1 cellular context compared by ENCODE assay signal in the genomic region with DNA sequence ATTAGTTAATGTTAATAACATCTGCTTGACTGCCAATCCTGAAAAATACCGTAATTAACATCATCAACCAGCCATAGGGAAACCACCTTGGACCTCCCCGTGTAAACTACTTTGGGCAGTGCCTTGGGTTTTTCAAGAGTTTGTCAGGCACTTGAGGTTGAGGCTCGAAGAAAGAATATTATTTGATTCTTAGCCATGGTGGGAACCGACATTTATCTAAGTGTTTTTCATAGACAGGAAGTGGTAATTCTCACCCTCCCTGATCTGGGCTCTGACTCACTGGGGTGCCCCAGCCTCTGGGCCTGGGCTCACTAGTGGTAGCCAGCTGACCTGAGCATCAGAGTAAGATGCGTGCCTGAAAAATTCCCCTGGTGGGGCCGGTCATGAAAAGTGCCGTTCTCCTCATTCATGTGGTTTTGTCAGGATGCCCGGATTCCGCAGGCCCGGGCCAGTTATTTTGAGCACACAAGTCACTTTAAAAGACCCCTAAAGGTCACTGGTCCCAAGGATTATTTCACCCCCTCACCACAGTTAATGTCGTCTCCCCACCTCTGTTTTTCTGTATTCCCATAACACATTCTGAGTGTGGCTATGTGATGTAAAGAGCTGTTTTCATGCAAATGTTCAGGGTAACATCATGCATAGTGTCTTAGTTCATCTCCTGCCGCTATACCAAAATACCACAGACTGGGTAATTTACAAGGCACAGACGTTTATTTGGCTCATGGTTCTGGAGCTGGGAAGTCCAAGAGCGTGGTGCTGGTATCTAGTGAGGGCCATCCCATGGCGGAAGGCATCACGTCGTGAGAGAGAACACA.
TF ChIP-seq lines count a peak whose summit lies in the region.

No MANE protein-coding gene starts in this region.

TF ChIP-seq in HCT116, 20 proteins besides CTCF, POLR2A, EP300 and RAD21 (continued from another document):
- TF ChIP-seq, protein P1, sequence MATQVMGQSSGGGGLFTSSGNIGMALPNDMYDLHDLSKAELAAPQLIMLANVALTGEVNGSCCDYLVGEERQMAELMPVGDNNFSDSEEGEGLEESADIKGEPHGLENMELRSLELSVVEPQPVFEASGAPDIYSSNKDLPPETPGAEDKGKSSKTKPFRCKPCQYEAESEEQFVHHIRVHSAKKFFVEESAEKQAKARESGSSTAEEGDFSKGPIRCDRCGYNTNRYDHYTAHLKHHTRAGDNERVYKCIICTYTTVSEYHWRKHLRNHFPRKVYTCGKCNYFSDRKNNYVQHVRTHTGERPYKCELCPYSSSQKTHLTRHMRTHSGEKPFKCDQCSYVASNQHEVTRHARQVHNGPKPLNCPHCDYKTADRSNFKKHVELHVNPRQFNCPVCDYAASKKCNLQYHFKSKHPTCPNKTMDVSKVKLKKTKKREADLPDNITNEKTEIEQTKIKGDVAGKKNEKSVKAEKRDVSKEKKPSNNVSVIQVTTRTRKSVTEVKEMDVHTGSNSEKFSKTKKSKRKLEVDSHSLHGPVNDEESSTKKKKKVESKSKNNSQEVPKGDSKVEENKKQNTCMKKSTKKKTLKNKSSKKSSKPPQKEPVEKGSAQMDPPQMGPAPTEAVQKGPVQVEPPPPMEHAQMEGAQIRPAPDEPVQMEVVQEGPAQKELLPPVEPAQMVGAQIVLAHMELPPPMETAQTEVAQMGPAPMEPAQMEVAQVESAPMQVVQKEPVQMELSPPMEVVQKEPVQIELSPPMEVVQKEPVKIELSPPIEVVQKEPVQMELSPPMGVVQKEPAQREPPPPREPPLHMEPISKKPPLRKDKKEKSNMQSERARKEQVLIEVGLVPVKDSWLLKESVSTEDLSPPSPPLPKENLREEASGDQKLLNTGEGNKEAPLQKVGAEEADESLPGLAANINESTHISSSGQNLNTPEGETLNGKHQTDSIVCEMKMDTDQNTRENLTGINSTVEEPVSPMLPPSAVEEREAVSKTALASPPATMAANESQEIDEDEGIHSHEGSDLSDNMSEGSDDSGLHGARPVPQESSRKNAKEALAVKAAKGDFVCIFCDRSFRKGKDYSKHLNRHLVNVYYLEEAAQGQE (IDR thresholded peaks at IDR 0.05; ENCODE audit: low read depth) = no peak
- TF ChIP-seq EZH2phosphoT487 (IDR thresholded peaks at IDR 0.05; ENCODE audit: borderline replicate concordance) (no peak), YY1 (IDR thresholded peaks at IDR 0.05; ENCODE audit: extremely low read depth, insufficient replicate concordance, low read depth, low read length) (no peak)
- TF ChIP-seq, protein P2, sequence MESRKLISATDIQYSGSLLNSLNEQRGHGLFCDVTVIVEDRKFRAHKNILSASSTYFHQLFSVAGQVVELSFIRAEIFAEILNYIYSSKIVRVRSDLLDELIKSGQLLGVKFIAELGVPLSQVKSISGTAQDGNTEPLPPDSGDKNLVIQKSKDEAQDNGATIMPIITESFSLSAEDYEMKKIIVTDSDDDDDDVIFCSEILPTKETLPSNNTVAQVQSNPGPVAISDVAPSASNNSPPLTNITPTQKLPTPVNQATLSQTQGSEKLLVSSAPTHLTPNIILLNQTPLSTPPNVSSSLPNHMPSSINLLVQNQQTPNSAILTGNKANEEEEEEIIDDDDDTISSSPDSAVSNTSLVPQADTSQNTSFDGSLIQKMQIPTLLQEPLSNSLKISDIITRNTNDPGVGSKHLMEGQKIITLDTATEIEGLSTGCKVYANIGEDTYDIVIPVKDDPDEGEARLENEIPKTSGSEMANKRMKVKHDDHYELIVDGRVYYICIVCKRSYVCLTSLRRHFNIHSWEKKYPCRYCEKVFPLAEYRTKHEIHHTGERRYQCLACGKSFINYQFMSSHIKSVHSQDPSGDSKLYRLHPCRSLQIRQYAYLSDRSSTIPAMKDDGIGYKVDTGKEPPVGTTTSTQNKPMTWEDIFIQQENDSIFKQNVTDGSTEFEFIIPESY (IDR thresholded peaks at IDR 0.05; ENCODE audit: extremely low read depth, insufficient replicate concordance, low read length) = no peak
